ENCODE assay signal across 9 cellular contexts in genomic region chr5:39578887-39579497, GRCh38.
DNase-seq lines count a peak whose midpoint lies in the region; ATAC-seq, FAIRE-seq and TF ChIP-seq lines count a peak whose summit lies in the region.
"Had no signal": no experiment of that assay in that cellular context is flagged by ENCODE, and none has a peak within 500 bp of the region (broad histone marks: within the 10 kb centered on the region; RNA-seq: fewer than 3 reads in every experiment).

No MANE protein-coding gene starts in this region.

- TF ChIP-seq CTCF in D721Med (IDR thresholded peaks at IDR 0.05; ENCODE audit: insufficient read depth, missing control alignments) (peak; percentile 62), chondrocyte (IDR thresholded peaks at IDR 0.05) (peak; percentile 97), nephron progenitor cell (IDR thresholded peaks at IDR 0.05) (peak; percentile 71)

- H3K4me3 Mint-ChIP-seq in chondrocyte (ENCODE audit: unreplicated experiment): no peak overlapping the region
- no peak overlapping the region for H3K4me3 Mint-ChIP-seq in nephron progenitor cell

- DNase-seq in D721Med (ENCODE audit: insufficient read length, low spot score) (no peak), Kasumi-1 (lab: John Stamatoyannopoulos, UW) (peak; percentile 18 to 20), chondrocyte (ENCODE audit: low spot score) (no peak), nephron progenitor cell (no peak), NCI-H2107 (lab: John Stamatoyannopoulos, UW) (no peak), GM12891 (ENCODE audit: insufficient read length, low spot score) (no peak)
- no peak for DNase-seq in activated CD4-positive, alpha-beta T cell treated with anti-CD3 and anti-CD28 coated beads, Interleukin-2, amount 50 U/mL, for 48 hours
- DNase-seq: activated T-cell treated with anti-CD3 and anti-CD28 coated beads, Interleukin-2, amount 50 U/mL, for 48 hours had no signal

- H3K4me1 Mint-ChIP-seq in chondrocyte (ENCODE audit: low read depth) (peaks cover 9% of the 10 kb centered on the region), nephron progenitor cell (no peaks in the 10 kb centered on the region)

- FAIRE-seq in D721Med (lab: Jason Lieb, UNC): no peak
- no peak for FAIRE-seq in GM12891 (lab: Jason Lieb, UNC)

- TF ChIP-seq POLR2A in GM12891 (IDR thresholded peaks at IDR 0.05; ENCODE audit: low read depth, low read length): no peak

- ATAC-seq in GM21526 (IDR thresholded peaks at IDR 0.05; ENCODE audit: low FRiP score, unreplicated experiment): no peak

- H3K27ac Mint-ChIP-seq in chondrocyte (ENCODE audit: unreplicated experiment) (no peak overlapping the region), nephron progenitor cell (no peak overlapping the region)

- H3K9me3 Mint-ChIP-seq in chondrocyte (ENCODE audit: low read depth) (no peaks in the 10 kb centered on the region), nephron progenitor cell (no peaks in the 10 kb centered on the region)

- H3K36me3 Mint-ChIP-seq in chondrocyte (ENCODE audit: low read depth): no peaks in the 10 kb centered on the region
- no peaks in the 10 kb centered on the region for H3K36me3 Mint-ChIP-seq in nephron progenitor cell (ENCODE audit: low read depth)

- H3K27me3 Mint-ChIP-seq in chondrocyte (ENCODE audit: low read depth) (peaks cover 11% of the 10 kb centered on the region), nephron progenitor cell (ENCODE audit: low read depth, poor library complexity) (no peaks in the 10 kb centered on the region)

TF ChIP-seq in GM12891, 5 proteins besides CTCF, POLR2A, EP300 and RAD21:
- no peak for TF ChIP-seq TAF1 (IDR thresholded peaks at IDR 0.05; ENCODE audit: low read depth, low read length)
- no peak for TF ChIP-seq PAX5 (IDR thresholded peaks at IDR 0.05; ENCODE audit: insufficient read depth, low read length, severe bottlenecking)
- TF ChIP-seq POU2F2 (IDR thresholded peaks at IDR 0.05; ENCODE audit: low read depth, low read length): no peak
- no peak for TF ChIP-seq POLR2AphosphoS5 (IDR thresholded peaks at IDR 0.05; ENCODE audit: low read depth, low read length)
- no peak for TF ChIP-seq SPI1 (IDR thresholded peaks at IDR 0.05; ENCODE audit: low read depth, low read length)
TF ChIP-seq in GM12891: peak in this region for 0.

Comparison
In these comparisons a context has a peak if more than half of its experiments do, and no peak if none do; other contexts are left out.
1. DNase-seq: peak in Kasumi-1 (2 of 2); none in D721Med (single experiment), chondrocyte (single experiment), nephron progenitor cell (single experiment), activated CD4-positive, alpha-beta T cell treated with anti-CD3 and anti-CD28 coated beads, Interleukin-2, amount 50 U/mL, for 48 hours (0 of 2), NCI-H2107 (single experiment) and GM12891 (single experiment).
2. Peak in every context shown above with its lines, with median percentiles within 50 percentile points of each other: CTCF ChIP-seq.